In the genomic region with DNA sequence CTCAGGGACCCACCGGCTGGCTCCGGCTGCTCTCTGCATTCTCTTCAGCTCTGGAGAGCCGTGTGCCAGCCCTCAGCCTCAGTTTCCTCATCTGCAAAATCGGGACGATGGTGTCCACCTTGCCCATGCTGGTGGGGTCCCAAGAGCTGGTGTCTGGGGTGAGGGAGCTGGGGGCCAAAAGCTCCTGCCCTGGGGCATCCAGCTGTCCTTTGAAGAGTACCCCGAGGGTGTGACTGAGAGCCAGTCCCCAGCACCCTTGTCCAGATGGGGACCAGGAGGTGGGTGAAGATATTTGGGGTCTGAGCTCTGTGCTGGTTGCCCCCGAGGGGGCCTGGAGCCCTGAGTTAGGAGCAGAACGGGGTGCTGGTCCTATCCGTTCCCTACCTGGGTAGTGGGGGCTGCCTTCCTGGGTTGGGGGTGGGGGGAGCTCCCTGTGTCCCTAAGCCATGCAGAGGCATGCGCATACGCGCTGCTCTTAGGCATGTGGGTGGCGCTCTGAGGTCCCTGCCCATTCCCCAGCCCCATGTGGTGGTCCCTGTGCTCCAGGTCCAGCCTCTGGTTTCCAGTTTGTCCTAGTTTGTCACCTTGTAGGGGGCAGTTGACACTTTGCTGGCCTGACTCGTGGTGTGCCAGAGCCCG, we compare ENCODE assay signal across 22 cellular contexts. TPM values are rescaled to one million over a fixed set of nuclear protein-coding genes. Genes with fewer than 3 reads are reported as not detected.
DNase-seq lines count a peak whose midpoint lies in the region; ATAC-seq and TF ChIP-seq lines count a peak whose summit lies in the region.
"Had no signal": no experiment of that assay in that cellular context is flagged by ENCODE, and none has a peak within 500 bp of the region (broad histone marks: within the 10 kb centered on the region; RNA-seq: fewer than 3 reads in every experiment).

No MANE protein-coding gene starts in this region.

- H3K79me2 ChIP-seq in OCI-LY7 (ENCODE audit: insufficient read depth, low read depth, low read length) = no peaks in the 10 kb centered on the region

- no peak for TF ChIP-seq CTCF in body of pancreas (IDR thresholded peaks at IDR 0.05)
- no peak for TF ChIP-seq CTCF in transverse colon (IDR thresholded peaks at IDR 0.05)
- TF ChIP-seq CTCF in OCI-LY7 (conservative IDR thresholded peaks at IDR 0.05; ENCODE audit: low read length) = no peak
- TF ChIP-seq CTCF in tibial nerve (IDR thresholded peaks at IDR 0.05) = no peak

- no peaks in the 10 kb centered on the region for H3K9me2 ChIP-seq in OCI-LY7 (ENCODE audit: insufficient read depth, low read length)

- CTCF ChIA-PET in OCI-LY7 (lab: Charles Lee; ENCODE audit: unreplicated experiment) = no interaction called here

- TF ChIP-seq POLR2A in body of pancreas (IDR thresholded peaks at IDR 0.05) (no peak), transverse colon (IDR thresholded peaks at IDR 0.05) (no peak), tibial nerve (IDR thresholded peaks at IDR 0.05) (no peak)

- peak overlapping the region in 3 of 4 donors; percentile 38 to 66 (median 45) for H3K27ac ChIP-seq in body of pancreas
- H3K27ac ChIP-seq in transverse colon = peak overlapping the region; percentile 83 to 92 (median 89)
- H3K27ac ChIP-seq in OCI-LY7 (ENCODE audit: low read depth, low read length, poor library complexity, severe bottlenecking) = no peak overlapping the region
- H3K27ac ChIP-seq in tibial nerve = no peak overlapping the region
- H3K27ac ChIP-seq: ovary had no signal

- H3K9me3 ChIP-seq in body of pancreas = no peaks in the 10 kb centered on the region
- no peaks in the 10 kb centered on the region for H3K9me3 ChIP-seq in mucosa of stomach (ENCODE audit: control insufficient read depth, low read length)
- no peaks in the 10 kb centered on the region for H3K9me3 ChIP-seq in transverse colon
- no peaks in the 10 kb centered on the region for H3K9me3 ChIP-seq in OCI-LY7 (ENCODE audit: low read length)
- no peaks in the 10 kb centered on the region for H3K9me3 ChIP-seq in tibial nerve
- H3K9me3 ChIP-seq: mucosa of descending colon, ovary, thyroid gland had no signal

- in situ Hi-C loops in transverse colon (cut with MboI; ENCODE audit: low pct_ligation_motif_present in 1 of 4, low pct_unique_long_range_greater_than_20kb in 1 of 4, low sequenced_read_pairs in 3 of 4) = no loop called here

- no peak for ATAC-seq in Right ventricle myocardium superior (ENCODE audit: poor library complexity)
- no peak for ATAC-seq in Right ventricle myocardium inferior
- no peak for ATAC-seq in body of pancreas
- ATAC-seq: effector memory CD8-positive, alpha-beta T cell had no signal

- peak; percentile 26 for DNase-seq in Right ventricle myocardium superior
- DNase-seq in Right ventricle myocardium inferior (ENCODE audit: missing footprints) = no peak
- DNase-seq in body of pancreas = no peak
- no peak for DNase-seq in transverse colon
- no peak for DNase-seq in OCI-LY7 (ENCODE audit: low spot score)
- no peak for DNase-seq in activated effector memory CD4-positive, alpha-beta T cell treated with Interleukin-2 at 50 U/mL for 16 hours
- no peak for DNase-seq in tibial nerve (ENCODE audit: low spot score in 2 of 2)
- DNase-seq: activated CD4-positive, alpha-beta T cell treated with anti-CD3 and anti-CD28 coated beads, Interleukin-2, amount 50 U/mL, for 48 hours; activated naive CD8-positive, alpha-beta T cell treated with anti-CD3 and anti-CD28 coated beads, Interleukin-2, amount 10 ng/mL, durations not matched to agents 7 days and 5 days; activated T-cell treated with anti-CD3 and anti-CD28 coated beads, Interleukin-2, amount 50 U/mL, for 24 hours; caudate nucleus; CD4-positive, CD25-positive, alpha-beta regulatory T cell; DMS79; effector memory CD8-positive, alpha-beta T cell; hypothalamus; kidney glomerular epithelial cell; NCI-H1105 treated with DMSO at 0.1 percent for 48 hours; NCI-H2171 had no signal

- no peak overlapping the region for H3K4me3 ChIP-seq in body of pancreas
- no peak overlapping the region for H3K4me3 ChIP-seq in mucosa of stomach (ENCODE audit: low read length)
- H3K4me3 ChIP-seq in transverse colon = no peak overlapping the region
- no peak overlapping the region for H3K4me3 ChIP-seq in OCI-LY7 (ENCODE audit: low read depth, low read length, poor library complexity, severe bottlenecking)
- no peak overlapping the region for H3K4me3 ChIP-seq in tibial nerve
- H3K4me3 ChIP-seq: mucosa of descending colon, ovary, thyroid gland had no signal

- TF ChIP-seq EP300 in transverse colon (IDR thresholded peaks at IDR 0.05; ENCODE audit: low read depth) (no peak), tibial nerve (IDR thresholded peaks at IDR 0.05) (no peak)

- H3K27me3 ChIP-seq in body of pancreas = no peaks in the 10 kb centered on the region
- H3K27me3 ChIP-seq in mucosa of stomach (ENCODE audit: control insufficient read depth, insufficient read depth, low read length) = no peaks in the 10 kb centered on the region
- no peaks in the 10 kb centered on the region for H3K27me3 ChIP-seq in transverse colon
- no peaks in the 10 kb centered on the region for H3K27me3 ChIP-seq in tibial nerve
- H3K27me3 ChIP-seq: ovary, thyroid gland had no signal

- POLR2A ChIA-PET in OCI-LY7 (lab: Charles Lee) = no interaction called here

- BruUV-seq in OCI-LY7 (replicated peaks; lab: Mats Ljungman, UMichigan) = no TSS peak

- H3K36me3 ChIP-seq in body of pancreas (replicated peaks in 1 of 2; ENCODE audit: insufficient read depth in 1 of 2, low read depth in 2 of 2) (no peaks in the 10 kb centered on the region), mucosa of stomach (ENCODE audit: control insufficient read depth, insufficient read depth, low read length) (no peaks in the 10 kb centered on the region), transverse colon (no peaks in the 10 kb centered on the region), OCI-LY7 (ENCODE audit: insufficient read depth, low read length) (no peaks in the 10 kb centered on the region), tibial nerve (no peaks in the 10 kb centered on the region)
- H3K36me3 ChIP-seq: ovary, thyroid gland had no signal

- no peak overlapping the region for H3K4me2 ChIP-seq in OCI-LY7 (ENCODE audit: low read length)

- WGBS in body of pancreas, 2 donors = 64 to 80% methylated on average over 2 to 14 of the region's 15 CpGs
- 72% methylated on average over 13 of the region's 15 CpGs; no CpG with 5 or more reads in 1 of the 2 donors for WGBS in transverse colon (ENCODE audit: low coverage in 1 of 2), 2 donors
- 72 to 81% methylated on average over 11 to 12 of the region's 15 CpGs for WGBS in tibial nerve, 2 donors

- intact Hi-C loops in Right ventricle myocardium superior (cut with DNase I) = no loop called here
- intact Hi-C loops in Right ventricle myocardium inferior (cut with DNase I) = no loop called here
- intact Hi-C loops in body of pancreas (cut with DNase I) = no loop called here
- intact Hi-C loops in transverse colon (cut with DNase I; ENCODE audit: low total_unique reads) = no loop called here
- intact Hi-C loops in OCI-LY7 (cut with micrococcal nuclease; ENCODE audit: unreplicated experiment) = no loop called here

- H4K20me1 ChIP-seq in OCI-LY7 (ENCODE audit: insufficient read depth, low read length) = no peaks in the 10 kb centered on the region

- H3K9ac ChIP-seq in mucosa of stomach (ENCODE audit: low read length) = peak overlapping the region; percentile 33

- H3K4me1 ChIP-seq in body of pancreas = peaks cover 65% of the 10 kb centered on the region
- H3K4me1 ChIP-seq in mucosa of stomach (ENCODE audit: control insufficient read depth, insufficient read depth, low read length) = peaks cover 59% of the 10 kb centered on the region
- peaks cover 29 to 52% (median 43%) of the 10 kb centered on the region in 4 donors for H3K4me1 ChIP-seq in transverse colon
- H3K4me1 ChIP-seq in OCI-LY7 (ENCODE audit: insufficient read depth, low read length, poor library complexity, severe bottlenecking) = no peaks in the 10 kb centered on the region
- H3K4me1 ChIP-seq in tibial nerve = peaks cover 0 to 47% (median 20%) of the 10 kb centered on the region in 4 donors

- H2AFZ ChIP-seq in OCI-LY7 (ENCODE audit: low read length) = no peak overlapping the region

RNA-seq across cellular contexts. Expression of a gene that starts 4.9 kb away (rescaled TPM):
- 49.8 TPM for total RNA-seq in Right ventricle myocardium superior
- total RNA-seq in Right ventricle myocardium inferior = 61.6 TPM
- total RNA-seq in body of pancreas = 10 to 100 TPM; 43.3 to 63.6 TPM
- total RNA-seq in transverse colon = 100 to 1,000 TPM in 1 of 4 donors, 10 to 100 TPM in 3; 72.6 to 138 (median 82.3) TPM
- 0.59 and 0.60 TPM in 2 replicates for total RNA-seq in OCI-LY7 (2014; rRNA removed; shearing (Covaris generic))
- total RNA-seq in OCI-LY7 (2022) = 0.26 TPM in 1 of 2 replicates, not detected in the other
- total RNA-seq in tibial nerve = 10 to 100 TPM; 22.3 to 43.2 (median 33.8) TPM

RNA-seq across cellular contexts. Expression of a gene that starts 45.5 kb away (rescaled TPM):
- total RNA-seq in Right ventricle myocardium superior (21.8 TPM), Right ventricle myocardium inferior (29.4 TPM), body of pancreas (10 to 100 TPM in 1 of 2 donors, 1 to 10 TPM in 1; 8.2 to 14.3 TPM), transverse colon (100 to 1,000 TPM in 1 of 4 donors, 10 to 100 TPM in 3; 31.4 to 130 (median 56.6) TPM), OCI-LY7 (2022) (94.1 and 114 TPM in 2 replicates), tibial nerve (10 to 100 TPM; 33.3 to 59.4 (median 41.2) TPM)
- total RNA-seq in OCI-LY7 (2014; rRNA removed; shearing (Covaris generic)) = 53.9 and 81.1 TPM in 2 replicates

Comparison
In these comparisons a context has a peak if more than half of its experiments do, and no peak if none do; other contexts are left out.
1. H3K27ac ChIP-seq: peak in body of pancreas (3 of 4) and transverse colon (4 of 4); none in OCI-LY7 (single experiment) and tibial nerve (0 of 4).
2. RNA of a gene that starts 4.9 kb away (total RNA-seq): 72.6 to 138 TPM in transverse colon, 43.3 to 63.6 TPM in body of pancreas, 61.6 TPM in Right ventricle myocardium inferior (single experiment), 49.8 TPM in Right ventricle myocardium superior (single experiment) and 22.3 to 43.2 TPM in tibial nerve; 0.26 to 0.60 TPM in OCI-LY7; every median in the first group is over 10 times any median in the second.